30 cellular contexts compared by ENCODE assay signal in the genomic region with DNA sequence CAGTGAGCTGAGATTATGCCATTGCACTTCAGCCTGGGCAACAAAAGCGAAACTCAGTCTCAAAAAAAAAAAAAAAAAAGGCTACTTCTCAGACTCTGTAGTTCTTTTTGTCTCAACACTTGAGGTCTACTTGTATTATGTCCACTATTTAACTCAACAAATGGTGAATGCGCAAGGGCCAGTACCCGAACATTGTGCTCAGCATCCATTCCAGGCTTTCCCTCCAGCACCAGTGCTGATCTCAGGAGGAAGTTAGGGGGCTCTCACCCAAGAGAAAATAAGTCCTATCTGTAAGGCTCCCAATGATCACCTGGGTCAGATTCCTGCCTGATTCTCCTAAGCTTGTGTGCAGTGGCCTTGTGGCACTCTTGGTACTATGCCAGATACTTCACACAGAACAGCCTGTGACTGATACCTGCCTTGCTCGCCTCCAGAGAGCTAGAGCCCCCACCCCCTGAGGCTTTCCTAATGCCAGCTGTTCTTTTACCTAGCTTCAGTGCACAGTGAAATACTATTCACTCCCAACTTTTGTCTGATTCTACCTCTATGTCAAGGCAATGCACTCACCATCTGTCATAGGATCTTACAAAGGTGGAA.
A peak's percentile ranks its signal among the peaks of the same experiment; 100 is the strongest.
DNase-seq lines count a peak whose midpoint lies in the region; ATAC-seq, FAIRE-seq and TF ChIP-seq lines count a peak whose summit lies in the region.
"Had no signal": no experiment of that assay in that cellular context is flagged by ENCODE, and none has a peak within 500 bp of the region (broad histone marks: within the 10 kb centered on the region; RNA-seq: fewer than 3 reads in every experiment).

No MANE protein-coding gene starts in this region.

- 82 to 83% methylated on average over 4 of the region's 4 CpGs for WGBS in pancreas, 2 donors

- CTCF ChIA-PET in activated CD4-positive, alpha-beta T cell treated with anti-CD3 and anti-CD28 coated beads, Interleukin-2, amount 10 ng/mL, durations not matched to agents 7 days and 5 days (lab: Charles Lee): interaction anchor here (1.1 kb wide), 1 partner anchor 10 kb away, joined by 3 read pairs; no protein-coding TSS in a partner anchor

- peak overlapping the region; percentile 21 for H3K27ac Mint-ChIP-seq in activated CD4-positive, alpha-beta T cell treated with anti-CD3 and anti-CD28 coated beads, Interleukin-2, amount 10 ng/mL, durations not matched to agents 7 days and 5 days
- H3K27ac Mint-ChIP-seq in natural killer cell treated with Interleukin-12 subunit alpha and Interleukin-12 subunit beta and Interleukin-15 and Interleukin-18, amount 100 ng/mL, for 72 hours: no peak overlapping the region
- H3K27ac Mint-ChIP-seq: activated CD8-positive, alpha-beta memory T cell treated with anti-CD3 and anti-CD28 coated beads, Interleukin-2, amount 10 ng/mL, durations not matched to agents 7 days and 5 days; CD4-positive, alpha-beta T cell had no signal

- H3K9me3 ChIP-seq in pancreas: no peaks in the 10 kb centered on the region
- H3K9me3 ChIP-seq: neutrophil, sigmoid colon, vagina had no signal

- no peaks in the 10 kb centered on the region for H3K4me1 Mint-ChIP-seq in activated CD4-positive, alpha-beta T cell treated with anti-CD3 and anti-CD28 coated beads, Interleukin-2, amount 10 ng/mL, durations not matched to agents 7 days and 5 days
- H3K4me1 Mint-ChIP-seq in natural killer cell treated with Interleukin-12 subunit alpha and Interleukin-12 subunit beta and Interleukin-15 and Interleukin-18, amount 100 ng/mL, for 72 hours (ENCODE audit: low read depth in 2 of 2): peaks cover 0 to 2% of the 10 kb centered on the region in 2 donors
- H3K4me1 Mint-ChIP-seq: activated CD4-positive, alpha-beta T cell treated with anti-CD3 and anti-CD28 coated beads, Interleukin-2, amount 10 ng/mL, durations not matched to agents 24 days and 14 days; activated CD8-positive, alpha-beta memory T cell treated with anti-CD3 and anti-CD28 coated beads, Interleukin-2, amount 10 ng/mL, durations not matched to agents 7 days and 5 days; T-cell had no signal

- no peak overlapping the region for H3K4me3 Mint-ChIP-seq in activated CD4-positive, alpha-beta T cell treated with anti-CD3 and anti-CD28 coated beads, Interleukin-2, amount 10 ng/mL, durations not matched to agents 7 days and 5 days
- no peak overlapping the region for H3K4me3 Mint-ChIP-seq in natural killer cell treated with Interleukin-12 subunit alpha and Interleukin-12 subunit beta and Interleukin-15 and Interleukin-18, amount 100 ng/mL, for 72 hours
- H3K4me3 Mint-ChIP-seq: activated CD4-positive, alpha-beta T cell treated with anti-CD3 and anti-CD28 coated beads, Interleukin-2, amount 10 ng/mL, durations not matched to agents 24 days and 14 days; activated CD8-positive, alpha-beta memory T cell treated with anti-CD3 and anti-CD28 coated beads, Interleukin-2, amount 10 ng/mL, durations not matched to agents 7 days and 5 days; CD4-positive, alpha-beta T cell; T-cell had no signal

- no peak overlapping the region for H3K4me3 ChIP-seq in pancreas
- H3K4me3 ChIP-seq: cardiac muscle cell, sigmoid colon, stomach, vagina had no signal

- H3K36me3 ChIP-seq in pancreas: peaks cover 0 to 20% (median 3%) of the 10 kb centered on the region in 3 donors

- no peaks in the 10 kb centered on the region for H3K27me3 ChIP-seq in pancreas
- H3K27me3 ChIP-seq: cardiac muscle cell, neutrophil, sigmoid colon, stomach, vagina had no signal

- DNase-seq in activated CD4-positive, alpha-beta T cell treated with anti-CD3 and anti-CD28 coated beads, Interleukin-2, amount 10 ng/mL, durations not matched to agents 7 days and 5 days: no peak
- DNase-seq in activated CD4-positive, alpha-beta T cell treated with anti-CD3 and anti-CD28 coated beads, Interleukin-2, amount 50 U/mL, for 48 hours: no peak
- DNase-seq in NCI-H2029 (lab: John Stamatoyannopoulos, UW) (peak; percentile 28), NCI-H82 (lab: John Stamatoyannopoulos, UW) (peak; percentile 50), pancreas (no peak), COR-L47 (lab: John Stamatoyannopoulos, UW) (no peak)
- DNase-seq in natural killer cell treated with Interleukin-12 subunit alpha and Interleukin-12 subunit beta and Interleukin-15 and Interleukin-18, amount 100 ng/mL, for 72 hours (ENCODE audit: low spot score): no peak
- DNase-seq: activated CD4-positive, alpha-beta T cell treated with anti-CD3 and anti-CD28 coated beads, Interleukin-2, amount 10 ng/mL, durations not matched to agents 24 days and 14 days; activated CD8-positive, alpha-beta memory T cell treated with anti-CD3 and anti-CD28 coated beads, Interleukin-2, amount 10 ng/mL, durations not matched to agents 7 days and 5 days; activated gamma-delta T cell treated with Interleukin-2 at 50 U/mL for 16 hours; activated T-cell treated with anti-CD3 and anti-CD28 coated beads, Interleukin-2, amount 50 U/mL, for 48 hours; CD4-positive, alpha-beta T cell; cortex of kidney; glutamatergic neuron; MM.1S; NCI-H1417 treated with DMSO at 0.1 percent for 48 hours; NCI-H446 treated with DMSO at 0.1 percent for 48 hours; NK-92 treated with Interleukin-12 subunit alpha and Interleukin-12 subunit beta, amount 100 ng/mL, for 24 hours; sigmoid colon; stimulated activated CD4-positive, alpha-beta T cell treated with anti-CD3 and anti-CD28 coated beads, Interleukin-4, amount 100 ng/mL, for 1 hour; stomach; T-cell had no signal

- intact Hi-C loops in pancreas (cut with DNase I): no loop called here

- peaks cover 14% of the 10 kb centered on the region for H3K9me3 Mint-ChIP-seq in activated CD4-positive, alpha-beta T cell treated with anti-CD3 and anti-CD28 coated beads, Interleukin-2, amount 10 ng/mL, durations not matched to agents 7 days and 5 days
- H3K9me3 Mint-ChIP-seq in natural killer cell treated with Interleukin-12 subunit alpha and Interleukin-12 subunit beta and Interleukin-15 and Interleukin-18, amount 100 ng/mL, for 72 hours: no peaks in the 10 kb centered on the region
- H3K9me3 Mint-ChIP-seq: CD4-positive, alpha-beta T cell had no signal

- POLR2A ChIA-PET in activated CD4-positive, alpha-beta T cell treated with anti-CD3 and anti-CD28 coated beads, Interleukin-2, amount 10 ng/mL, durations not matched to agents 7 days and 5 days (lab: Charles Lee): no interaction called here

- no peak for FAIRE-seq in pancreas (lab: Jason Lieb, UNC)
- FAIRE-seq: astrocyte, D721Med, GM19239 had no signal

- ATAC-seq in pancreas (peak in 3 of 4 donors; percentile 26 to 65 (median 38)), HG03095 (IDR thresholded peaks at IDR 0.05; ENCODE audit: unreplicated experiment) (no peak)
- no peak for ATAC-seq in natural killer cell treated with Interleukin-12 subunit alpha and Interleukin-12 subunit beta and Interleukin-15 and Interleukin-18, amount 100 ng/mL, for 72 hours
- ATAC-seq: activated CD8-positive, alpha-beta memory T cell treated with anti-CD3 and anti-CD28 coated beads, Interleukin-2, amount 10 ng/mL, durations not matched to agents 7 days and 5 days; T-cell had no signal

- no peaks in the 10 kb centered on the region for H3K27me3 Mint-ChIP-seq in activated CD4-positive, alpha-beta T cell treated with anti-CD3 and anti-CD28 coated beads, Interleukin-2, amount 10 ng/mL, durations not matched to agents 7 days and 5 days
- no peaks in the 10 kb centered on the region for H3K27me3 Mint-ChIP-seq in natural killer cell treated with Interleukin-12 subunit alpha and Interleukin-12 subunit beta and Interleukin-15 and Interleukin-18, amount 100 ng/mL, for 72 hours
- H3K27me3 Mint-ChIP-seq: activated CD4-positive, alpha-beta T cell treated with anti-CD3 and anti-CD28 coated beads, Interleukin-2, amount 10 ng/mL, durations not matched to agents 24 days and 14 days; activated CD8-positive, alpha-beta memory T cell treated with anti-CD3 and anti-CD28 coated beads, Interleukin-2, amount 10 ng/mL, durations not matched to agents 7 days and 5 days; CD4-positive, alpha-beta T cell; T-cell had no signal

- no peaks in the 10 kb centered on the region for H3K4me1 ChIP-seq in pancreas
- H3K4me1 ChIP-seq: sigmoid colon, stomach, vagina had no signal

- peaks cover 58% of the 10 kb centered on the region for H3K36me3 Mint-ChIP-seq in activated CD4-positive, alpha-beta T cell treated with anti-CD3 and anti-CD28 coated beads, Interleukin-2, amount 10 ng/mL, durations not matched to agents 7 days and 5 days (ENCODE audit: low read depth)
- peaks cover 14% of the 10 kb centered on the region for H3K36me3 Mint-ChIP-seq in natural killer cell treated with Interleukin-12 subunit alpha and Interleukin-12 subunit beta and Interleukin-15 and Interleukin-18, amount 100 ng/mL, for 72 hours

- no peak overlapping the region for H3K27ac ChIP-seq in pancreas
- H3K27ac ChIP-seq: cardiac muscle cell, KMS-11, neutrophil, sigmoid colon, stomach, vagina had no signal

- no peak for TF ChIP-seq CTCF in pancreas (IDR thresholded peaks at IDR 0.05)

Comparison
In these comparisons a context has a peak if more than half of its experiments do, and no peak if none do; other contexts are left out.
1. DNase-seq: peak in NCI-H2029 (single experiment) and NCI-H82 (single experiment); none in activated CD4-positive, alpha-beta T cell treated with anti-CD3 and anti-CD28 coated beads, Interleukin-2, amount 10 ng/mL, durations not matched to agents 7 days and 5 days (single experiment), activated CD4-positive, alpha-beta T cell treated with anti-CD3 and anti-CD28 coated beads, Interleukin-2, amount 50 U/mL, for 48 hours (0 of 2), pancreas (0 of 6), COR-L47 (single experiment) and natural killer cell treated with Interleukin-12 subunit alpha and Interleukin-12 subunit beta and Interleukin-15 and Interleukin-18, amount 100 ng/mL, for 72 hours (single experiment).
2. ATAC-seq: peak in pancreas (3 of 4); none in HG03095 (single experiment) and natural killer cell treated with Interleukin-12 subunit alpha and Interleukin-12 subunit beta and Interleukin-15 and Interleukin-18, amount 100 ng/mL, for 72 hours (0 of 2).